Comparison of ENCODE assay signal across 8 cellular contexts in the genomic region with DNA sequence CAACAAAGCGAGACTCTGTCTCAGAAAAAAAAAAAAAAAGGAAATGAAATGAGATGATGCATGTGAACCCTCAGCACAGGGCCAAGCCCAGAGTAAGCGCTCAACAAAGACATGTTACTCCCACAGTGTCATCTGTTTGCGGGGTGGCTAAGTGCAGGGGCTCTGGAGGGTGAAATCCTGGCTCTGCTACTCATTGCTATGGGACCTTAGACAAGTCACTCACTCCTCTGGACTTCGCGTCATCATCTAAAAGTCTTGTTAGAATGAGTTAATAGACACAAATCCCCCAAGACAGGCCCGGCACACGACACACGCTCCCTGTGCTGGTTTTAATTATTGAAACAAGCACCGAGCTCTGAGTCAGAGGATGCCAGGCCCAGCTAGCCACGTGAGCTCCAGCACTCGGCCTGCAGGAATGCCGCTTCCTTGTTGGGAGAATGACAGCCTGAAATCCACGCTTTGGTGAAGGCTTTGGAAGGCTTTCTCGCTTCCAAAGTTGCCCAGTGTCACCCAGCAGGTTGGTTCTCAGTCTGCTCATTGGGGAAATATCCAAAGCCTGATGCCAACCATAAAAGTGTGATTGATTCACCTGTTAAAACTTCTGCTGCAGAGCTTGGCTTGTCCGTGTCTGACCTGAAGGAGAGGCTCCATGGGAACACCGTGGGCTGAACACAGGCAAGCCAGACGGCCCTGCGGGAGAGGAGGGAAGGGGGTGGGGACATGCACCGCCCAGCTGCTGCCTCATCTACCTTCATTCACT. TPM values are rescaled to one million over a fixed set of nuclear protein-coding genes. Genes with fewer than 3 reads are reported as not detected.
DNase-seq lines count a peak whose midpoint lies in the region; ATAC-seq and TF ChIP-seq lines count a peak whose summit lies in the region.

No MANE protein-coding gene starts in this region.

- no peaks in the 10 kb centered on the region for H3K9me3 Mint-ChIP-seq in Calu3 (ENCODE audit: low read depth, unreplicated experiment)

- H3K36me3 ChIP-seq in ectodermal cell (ENCODE audit: control insufficient read depth, insufficient read depth, low read length) (no peaks in the 10 kb centered on the region), osteoblast (ENCODE audit: insufficient read depth, low read length) (no peaks in the 10 kb centered on the region)

- H3K4me1 ChIP-seq in ectodermal cell (ENCODE audit: control insufficient read depth, insufficient read depth, low read length), result peaks cover 15% of the 10 kb centered on the region
- H3K4me1 ChIP-seq in osteoblast (ENCODE audit: insufficient read depth, low read length), result peaks cover 24% of the 10 kb centered on the region

- H4K20me1 ChIP-seq in osteoblast (ENCODE audit: insufficient read depth, low read length), result no peaks in the 10 kb centered on the region

- BruUV-seq in Calu3 (replicated peaks; lab: Mats Ljungman, UMichigan), result no TSS peak

- CTCF ChIA-PET in Calu3 (lab: Charles Lee), result interaction anchor here (1.2 kb wide), 1 partner anchor 13 kb away, joined by 5 read pairs; no protein-coding TSS in a partner anchor

- peak overlapping the region; percentile 2 for H3K4me2 ChIP-seq in osteoblast (ENCODE audit: insufficient read depth, low read length)

- H3K9me3 ChIP-seq in ectodermal cell (ENCODE audit: control insufficient read depth, low read length), result no peaks in the 10 kb centered on the region
- H3K9me3 ChIP-seq in osteoblast (ENCODE audit: low read depth, low read length), result no peaks in the 10 kb centered on the region

- H3K4me1 Mint-ChIP-seq in Calu3 (ENCODE audit: low read depth, unreplicated experiment), result peaks cover 21% of the 10 kb centered on the region

- peaks cover 12% of the 10 kb centered on the region for H3K27me3 Mint-ChIP-seq in Calu3 (ENCODE audit: unreplicated experiment)

- H3K27me3 ChIP-seq in ectodermal cell (ENCODE audit: control insufficient read depth, insufficient read depth, low read length, poor library complexity, severe bottlenecking) (no peaks in the 10 kb centered on the region), osteoblast (ENCODE audit: insufficient read depth, low read length) (peaks cover 2% of the 10 kb centered on the region)

- DNase-seq in Calu3 (peak; percentile 61), NCI-H2171 treated with DMSO at 0.1 percent for 48 hours (lab: John Stamatoyannopoulos, UW) (peak; percentile 76), osteoblast (ENCODE audit: insufficient read length, low spot score, missing footprints) (peak; percentile 97), coronary artery (ENCODE audit: low spot score) (no peak), OCI-M1 (lab: John Stamatoyannopoulos, UW) (no peak)
- DNase-seq in stimulated activated CD8-positive, alpha-beta memory T cell treated with anti-CD3 and anti-CD28 coated beads, Interleukin-4, amount 100 ng/mL, for 48 hours, result no peak

- H3K79me2 ChIP-seq in osteoblast (ENCODE audit: insufficient read depth, low read length), result no peaks in the 10 kb centered on the region

- H3K27ac ChIP-seq in ectodermal cell (ENCODE audit: insufficient read depth, low read depth, low read length, poor library complexity, severe bottlenecking), result peak overlapping the region; percentile 26
- H3K27ac ChIP-seq in osteoblast (ENCODE audit: low read depth, low read length), result peak overlapping the region; percentile 0
- H3K27ac ChIP-seq in coronary artery, result no peak overlapping the region

- 67 to 69% methylated on average over 18 to 19 of the region's 19 CpGs for WGBS in ectodermal cell, 2 experiments

- no peak overlapping the region for H3K27ac Mint-ChIP-seq in Calu3 (ENCODE audit: unreplicated experiment)

- intact Hi-C loops in Calu3 (cut with micrococcal nuclease; ENCODE audit: unreplicated experiment), result no loop called here

- H3K4me3 ChIP-seq in ectodermal cell (ENCODE audit: insufficient read depth, low read depth, low read length) (no peak overlapping the region), osteoblast (ENCODE audit: insufficient read depth, low read length) (no peak overlapping the region), coronary artery (no peak overlapping the region)

- H3K36me3 Mint-ChIP-seq in Calu3 (ENCODE audit: insufficient read depth, unreplicated experiment), result no peaks in the 10 kb centered on the region

- no peak for TF ChIP-seq CTCF in Calu3 (IDR thresholded peaks at IDR 0.05; ENCODE audit: unreplicated experiment)
- TF ChIP-seq CTCF in osteoblast (IDR thresholded peaks at IDR 0.05; ENCODE audit: extremely low read depth, low read depth, low read length), result no peak
- no peak for TF ChIP-seq CTCF in coronary artery (IDR thresholded peaks at IDR 0.05)

- H2AFZ ChIP-seq in osteoblast (ENCODE audit: low read length), result peak overlapping the region; percentile 63

- no peak for ATAC-seq in HG02759 (IDR thresholded peaks at IDR 0.05; ENCODE audit: unreplicated experiment)

- H3K4me3 Mint-ChIP-seq in Calu3 (ENCODE audit: low read depth, unreplicated experiment), result no peak overlapping the region

RNA-seq across cellular contexts. Expression of gene TARDBP, which starts 36.7 kb away (rescaled TPM):
- 124 and 130 TPM in 2 replicates for total RNA-seq in Calu3 (2022)
- polyA plus RNA-seq in ectodermal cell (2013, experiment 1 of 4), result 418 TPM
- 367 TPM for polyA plus RNA-seq in ectodermal cell (2013, experiment 2 of 4)
- 322 TPM for polyA plus RNA-seq in ectodermal cell (2013, experiment 3 of 4)
- 353 TPM for polyA plus RNA-seq in ectodermal cell (2013, experiment 4 of 4)
- total RNA-seq in osteoblast, result 70.4 and 71.7 TPM in 2 replicates

Comparison
In these comparisons a context has a peak if more than half of its experiments do, and no peak if none do; other contexts are left out.
1. DNase-seq: peak in Calu3 (single experiment), NCI-H2171 treated with DMSO at 0.1 percent for 48 hours (single experiment) and osteoblast (single experiment); none in coronary artery (single experiment), stimulated activated CD8-positive, alpha-beta memory T cell treated with anti-CD3 and anti-CD28 coated beads, Interleukin-4, amount 100 ng/mL, for 48 hours (single experiment) and OCI-M1 (single experiment).
2. H3K27ac ChIP-seq: peak in ectodermal cell (single experiment) and osteoblast (single experiment); none in coronary artery (0 of 2).